In the genomic region with DNA sequence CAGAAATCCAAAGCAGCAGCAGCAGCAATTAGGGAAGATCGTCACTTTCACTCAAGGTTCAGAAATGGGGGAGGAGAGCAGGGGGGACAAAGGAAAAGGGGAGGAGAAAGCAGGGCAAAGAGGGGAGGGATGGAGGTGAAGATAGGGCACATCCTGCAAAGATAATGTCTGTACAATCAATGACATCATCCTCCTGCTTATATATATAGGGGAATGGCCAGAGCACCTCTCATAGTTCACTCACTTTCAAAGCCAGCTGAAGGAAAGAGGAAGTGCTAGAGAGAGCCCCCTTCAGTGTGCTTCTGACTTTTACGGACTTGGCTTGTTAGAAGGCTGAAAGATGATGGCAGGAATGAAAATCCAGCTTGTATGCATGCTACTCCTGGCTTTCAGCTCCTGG, we compare ENCODE assay signal across 8 cellular contexts. TPM values are rescaled to one million over a fixed set of nuclear protein-coding genes. Genes with fewer than 3 reads are reported as not detected.
DNase-seq lines count a peak whose midpoint lies in the region; ATAC-seq, FAIRE-seq and TF ChIP-seq lines count a peak whose summit lies in the region.

A gene with protein sequence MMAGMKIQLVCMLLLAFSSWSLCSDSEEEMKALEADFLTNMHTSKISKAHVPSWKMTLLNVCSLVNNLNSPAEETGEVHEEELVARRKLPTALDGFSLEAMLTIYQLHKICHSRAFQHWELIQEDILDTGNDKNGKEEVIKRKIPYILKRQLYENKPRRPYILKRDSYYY (plus strand): TSS at position 232 of the 400 bp plus-strand sequence. CDS start 109 bp downstream, at position 341.

- H3K79me2 ChIP-seq in HepG2 (ENCODE audit: insufficient read depth, low read length), result no peaks in the 10 kb centered on the region

- no peak within 1 kb of the TSS for H3K4me3 ChIP-seq in HepG2 (replicated peaks in 1 of 3; ENCODE audit: insufficient read depth in 1 of 3, low read depth in 2 of 3, low read length in 3 of 3)

- POLR2A ChIA-PET in HepG2 (lab: Yijun Ruan, JAX), result no interaction called here

- H3K9ac ChIP-seq in HepG2 (ENCODE audit: insufficient read depth, low read depth, low read length), result no peak within 1 kb of the TSS

- H4K20me1 ChIP-seq in HepG2 (ENCODE audit: insufficient read depth, low read length), result no peaks in the 10 kb centered on the region

- intact Hi-C loops in HepG2 (cut with micrococcal nuclease; ENCODE audit: unreplicated experiment), result no loop called here

- no peak for TF ChIP-seq POLR2A in HepG2 (IDR thresholded peaks at IDR 0.05; ENCODE audit: insufficient read depth in 1 of 2, low read depth in 2 of 2, low read length in 2 of 2)

- ATAC-seq in GM19043 (IDR thresholded peaks at IDR 0.05; ENCODE audit: low read depth, unreplicated experiment), result peak; percentile 86
- peak; percentile 87 for ATAC-seq in HG02973 (IDR thresholded peaks at IDR 0.05; ENCODE audit: unreplicated experiment)
- no peak for ATAC-seq in HepG2
- ATAC-seq in HG03439 (IDR thresholded peaks at IDR 0.05; ENCODE audit: unreplicated experiment), result no peak

- no peak within 1 kb of the TSS for H2AFZ ChIP-seq in HepG2 (ENCODE audit: low read length)

- H3K4me2 ChIP-seq in HepG2 (ENCODE audit: low read depth, low read length), result no peak within 1 kb of the TSS

- no peak for TF ChIP-seq EP300 in HepG2 (IDR thresholded peaks at IDR 0.05; ENCODE audit: low read depth in 2 of 2, low read length in 2 of 2)
- TF ChIP-seq EP300 in HepG2 (CRISPR knock-in tag; IDR thresholded peaks at IDR 0.05; ENCODE audit: borderline replicate concordance), result no peak

- no peaks in the 10 kb centered on the region for H3K27me3 ChIP-seq in HepG2 (ENCODE audit: control insufficient read depth in 1 of 2, insufficient read depth in 2 of 2, low read length in 2 of 2)

- H3K27ac ChIP-seq in HepG2 (ENCODE audit: extremely low read length, insufficient read depth, low read length) (no peak within 1 kb of the TSS), substantia nigra (ENCODE audit: low read depth, low read length, poor library complexity, severe bottlenecking) (no peak within 1 kb of the TSS)

- in situ Hi-C loops in HepG2 (cut with HindIII; ENCODE audit: extremely low pct_ligation_motif_present, low pct_unique_long_range_greater_than_20kb), result loop anchor here (5.0 kb wide), 1 partner anchor 407 kb away; no protein-coding TSS in a partner anchor

- no peaks in the 10 kb centered on the region for H3K36me3 ChIP-seq in HepG2 (replicated peaks in 1 of 2; ENCODE audit: control insufficient read depth in 1 of 2, insufficient read depth in 2 of 2, low read length in 2 of 2)

- no peak for TF ChIP-seq CTCF in HepG2 (CRISPR knock-in tag; IDR thresholded peaks at IDR 0.05)

- no peaks in the 10 kb centered on the region for H3K9me3 ChIP-seq in HepG2 (ENCODE audit: low read length)

- 2% methylated on average over 2 of the region's 2 CpGs for WGBS in HepG2 (ENCODE audit: low lambda C conversion rate)

- no peaks in the 10 kb centered on the region for H3K4me1 ChIP-seq in HepG2 (ENCODE audit: insufficient read depth, low read length)

- BruUV-seq in HepG2 (replicated peaks; lab: Mats Ljungman, UMichigan), result no TSS peak

- CTCF ChIA-PET in HepG2 (lab: Yijun Ruan, JAX; ENCODE audit: low intra/inter-chr PET ratio, low total read pairs), result no interaction called here

- DNase-seq in NOMO-1 treated with DMSO at 0.1 percent for 48 hours (lab: John Stamatoyannopoulos, UW; ENCODE audit: unreplicated experiment) (peak; percentile 46), HepG2 (ENCODE audit: low spot score) (no peak), substantia nigra (lab: John Stamatoyannopoulos, UW) (no peak)
- no peak for DNase-seq in activated CD4-positive, CD25-positive, alpha-beta regulatory T cell (lab: John Stamatoyannopoulos, UW)
- DNase-seq in stimulated activated CD8-positive, alpha-beta memory T cell treated with anti-CD3 and anti-CD28 coated beads, Interleukin-4, amount 100 ng/mL, for 48 hours, result no peak

- TF ChIP-seq RAD21 in HepG2 (CRISPR knock-in tag; IDR thresholded peaks at IDR 0.05), result no peak

- FAIRE-seq in HepG2 (lab: Jason Lieb, UNC), result no peak

TF ChIP-seq in HepG2, 621 proteins besides CTCF, POLR2A, EP300 and RAD21:
- TF ChIP-seq ATF7 (IDR thresholded peaks at IDR 0.05), result peak; percentile 78
- no peak for TF ChIP-seq ATF7 (CRISPR knock-in tag; IDR thresholded peaks at IDR 0.05)
- TF ChIP-seq TOE1 (CRISPR knock-in tag; IDR thresholded peaks at IDR 0.05), result no peak

RNA-seq across cellular contexts. Expression of the gene that starts here (rescaled TPM):
- 0.13 TPM in 1 of 2 replicates, not detected in the other for total RNA-seq in HepG2 (2016; rRNA removed; fragmentation: Illumina TruSeq; extraction: Trizol)
- total RNA-seq in HepG2 (2016; cell fraction: cytosol; rRNA removed; fragmentation: Illumina TruSeq; extraction: Trizol; ENCODE audit: low read depth), result not detected in 2 replicates
- not detected in 2 replicates for total RNA-seq in HepG2 (2016; cell fraction: insoluble cytoplasmic fraction; rRNA removed; fragmentation: Illumina TruSeq; extraction: Trizol)
- not detected in 2 replicates for total RNA-seq in HepG2 (2016; cell fraction: membrane; rRNA removed; fragmentation: Illumina TruSeq; extraction: Trizol)
- not detected in 2 replicates for total RNA-seq in HepG2 (2016; cell fraction: nucleus; rRNA removed; fragmentation: Illumina TruSeq; extraction: Trizol)
- polyA plus RNA-seq in HepG2 (2011; rRNA removed), result 0.05 TPM in 1 of 2 replicates, not detected in the other
- not detected in 2 replicates for polyA plus RNA-seq in HepG2 (2011; cell fraction: cytosol; rRNA removed)
- polyA plus RNA-seq in HepG2 (2011; cell fraction: nucleus; rRNA removed), result not detected in 2 replicates
- polyA plus RNA-seq in HepG2 (2012), result not detected in 2 replicates
- not detected in 2 replicates for polyA plus RNA-seq in HepG2 (2016; cell fraction: cytosol; fragmentation: Illumina TruSeq; extraction: Trizol; ENCODE audit: low read depth)
- not detected in 2 replicates for polyA plus RNA-seq in HepG2 (2016; cell fraction: insoluble cytoplasmic fraction; fragmentation: Illumina TruSeq; extraction: Trizol; ENCODE audit: low read depth)
- polyA plus RNA-seq in HepG2 (2016; cell fraction: membrane; fragmentation: Illumina TruSeq; extraction: Trizol; ENCODE audit: low read depth), result not detected in 2 replicates
- not detected in 2 replicates for polyA plus RNA-seq in HepG2 (2016; cell fraction: nucleus; fragmentation: Illumina TruSeq; extraction: Trizol; ENCODE audit: insufficient read depth, low read depth)
- 0.75 TPM in 1 of 2 replicates, not detected in the other for polyA minus RNA-seq in HepG2 (2011; rRNA and poly(A)+ RNA removed; ENCODE audit: low replicate concordance)
- polyA minus RNA-seq in HepG2 (2011; cell fraction: cytosol; rRNA and poly(A)+ RNA removed), result not detected in 2 replicates
- polyA minus RNA-seq in HepG2 (2011; cell fraction: nucleus; rRNA and poly(A)+ RNA removed), result not detected in 2 replicates

Comparison
In these comparisons a context has a peak if more than half of its experiments do, and no peak if none do; other contexts are left out.
1. ATAC-seq: peak in GM19043 (single experiment) and HG02973 (single experiment); none in HepG2 (single experiment) and HG03439 (single experiment).